8 cellular contexts compared by ENCODE assay signal in the genomic region with DNA sequence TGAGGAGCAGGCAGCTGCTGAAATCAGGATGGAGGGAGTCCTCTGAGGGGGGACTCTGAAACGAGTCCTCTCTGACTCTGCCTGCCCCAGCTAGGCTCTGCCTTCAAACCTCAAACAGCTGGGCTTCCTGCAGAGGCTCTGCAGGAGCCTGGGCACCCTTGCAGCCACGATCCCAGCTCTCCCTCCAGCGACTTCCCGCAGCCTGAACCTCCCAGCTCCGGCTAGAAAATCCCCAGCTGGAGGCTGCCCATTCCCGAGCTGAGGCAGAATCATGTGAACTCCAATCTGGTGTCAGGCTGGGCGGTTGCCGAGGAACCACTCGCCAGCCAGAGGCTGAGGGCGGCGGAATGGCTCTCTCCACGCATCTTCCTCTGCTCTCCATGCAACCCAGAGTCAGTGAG. TPM values are rescaled to one million over a fixed set of nuclear protein-coding genes. Genes with fewer than 3 reads are reported as not detected.
DNase-seq lines count a peak whose midpoint lies in the region; ATAC-seq and TF ChIP-seq lines count a peak whose summit lies in the region.

A gene with protein sequence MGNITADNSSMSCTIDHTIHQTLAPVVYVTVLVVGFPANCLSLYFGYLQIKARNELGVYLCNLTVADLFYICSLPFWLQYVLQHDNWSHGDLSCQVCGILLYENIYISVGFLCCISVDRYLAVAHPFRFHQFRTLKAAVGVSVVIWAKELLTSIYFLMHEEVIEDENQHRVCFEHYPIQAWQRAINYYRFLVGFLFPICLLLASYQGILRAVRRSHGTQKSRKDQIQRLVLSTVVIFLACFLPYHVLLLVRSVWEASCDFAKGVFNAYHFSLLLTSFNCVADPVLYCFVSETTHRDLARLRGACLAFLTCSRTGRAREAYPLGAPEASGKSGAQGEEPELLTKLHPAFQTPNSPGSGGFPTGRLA (minus strand): TSS at position 204 of the 401 bp plus-strand sequence. CDS start 9,654 bp downstream, outside the sequence.

- H3K4me1 ChIP-seq in GM23248 (ENCODE audit: insufficient read depth): peaks cover 25% of the 10 kb centered on the region
- no peaks in the 10 kb centered on the region for H3K4me1 ChIP-seq in endocrine pancreas (ENCODE audit: control insufficient read depth, insufficient read depth, low read length)
- H3K4me1 ChIP-seq in mucosa of descending colon (ENCODE audit: low read depth): peaks cover 5% of the 10 kb centered on the region

- CTCF ChIA-PET in AG04449 (lab: Yijun Ruan, JAX): interaction anchor here (1.0 to 1.6 kb wide), 5 partner anchors 22 to 342 kb away, joined by 3 to 6 read pairs (median 3); no protein-coding TSS in a partner anchor

- peak; percentile 87 for ATAC-seq in SK-N-SH treated with all-trans-retinoic acid at 6 μM for 48 hours
- ATAC-seq in mucosa of descending colon: peak; percentile 47
- ATAC-seq in GM18909 (IDR thresholded peaks at IDR 0.05; ENCODE audit: poor library complexity, unreplicated experiment): no peak
- no peak for ATAC-seq in HG03135 (IDR thresholded peaks at IDR 0.05; ENCODE audit: unreplicated experiment)
- no peak for ATAC-seq in GM21447 (IDR thresholded peaks at IDR 0.05; ENCODE audit: unreplicated experiment)

- no peaks in the 10 kb centered on the region for H3K36me3 ChIP-seq in GM23248 (ENCODE audit: low read depth)
- H3K36me3 ChIP-seq in endocrine pancreas (ENCODE audit: control insufficient read depth, insufficient read depth, low read length): no peaks in the 10 kb centered on the region
- H3K36me3 ChIP-seq in mucosa of descending colon (ENCODE audit: low read depth): no peaks in the 10 kb centered on the region

- DNase-seq in AG04449 (ENCODE audit: low read depth, low spot score) (peak; percentile 28), GM23248 (peak; percentile 92), mucosa of descending colon (peak; percentile 50 to 68 (median 52))

- POLR2A ChIA-PET in AG04449 (lab: Yijun Ruan, JAX): interaction anchor here (0.5 to 2.2 kb wide), 3 partner anchors 9 to 15 kb away, joined by 3 to 7 read pairs (median 3); no protein-coding TSS in a partner anchor

- no peaks in the 10 kb centered on the region for H4K20me1 ChIP-seq in GM23248 (ENCODE audit: insufficient read depth)

- peak within 1 kb of the TSS; percentile 30 for H3K4me3 ChIP-seq in AG04449 (ENCODE audit: low read depth, low read length)
- H3K4me3 ChIP-seq in GM23248: peak within 1 kb of the TSS; percentile 70
- no peak within 1 kb of the TSS for H3K4me3 ChIP-seq in endocrine pancreas (ENCODE audit: control insufficient read depth, insufficient read depth, low read length)
- H3K4me3 ChIP-seq in mucosa of descending colon: no peak within 1 kb of the TSS

- no peaks in the 10 kb centered on the region for H3K9me2 ChIP-seq in GM23248 (ENCODE audit: insufficient read depth)

- H2AFZ ChIP-seq in GM23248: peak within 1 kb of the TSS; percentile 47

- intact Hi-C loops in mucosa of descending colon (cut with DNase I, micrococcal nuclease): no loop called here

- H3K9me3 ChIP-seq in GM23248 (ENCODE audit: low read depth) (no peaks in the 10 kb centered on the region), endocrine pancreas (ENCODE audit: control insufficient read depth, low read length) (no peaks in the 10 kb centered on the region), mucosa of descending colon (no peaks in the 10 kb centered on the region)

- H3F3A ChIP-seq in GM23248 (ENCODE audit: insufficient read depth): peaks cover 27% of the 10 kb centered on the region

- in situ Hi-C loops in GM23248 (cut with MboI): no loop called here

- peak within 1 kb of the TSS; percentile 98 for H3K27ac ChIP-seq in GM23248

- peak within 1 kb of the TSS; percentile 87 for H3K4me2 ChIP-seq in GM23248 (ENCODE audit: unreplicated experiment)

- WGBS in GM23248 (ENCODE audit: low coverage in 1 of 2, low lambda C conversion rate in 2 of 2, missing lambda C conversion rate in 2 of 2), 2 experiments: 2 to 4% methylated on average over 12 of the region's 12 CpGs

- H3K27me3 ChIP-seq in GM23248 (replicated peaks; ENCODE audit: insufficient read depth) (no peaks in the 10 kb centered on the region), endocrine pancreas (ENCODE audit: control insufficient read depth, insufficient read depth, low read length) (no peaks in the 10 kb centered on the region)

- H3K79me2 ChIP-seq in GM23248 (ENCODE audit: insufficient read depth): peaks cover 28% of the 10 kb centered on the region

- TF ChIP-seq CTCF in AG04449 (IDR thresholded peaks at IDR 0.05; ENCODE audit: insufficient read depth, low read length, missing control alignments) (no peak), mucosa of descending colon (IDR thresholded peaks at IDR 0.05) (no peak)

- H3K9ac ChIP-seq in GM23248 (peak within 1 kb of the TSS; percentile 86), endocrine pancreas (ENCODE audit: control insufficient read depth, insufficient read depth, low read length) (peak within 1 kb of the TSS; percentile 45)

TF ChIP-seq in SK-N-SH treated with all-trans-retinoic acid at 6 μM for 48 hours, 23 proteins besides CTCF, POLR2A, EP300 and RAD21:
- TF ChIP-seq ZNF565 (CRISPR knock-in tag; conservative IDR thresholded peaks at IDR 0.05; ENCODE audit: low read depth): no peak
- no peak for TF ChIP-seq ESRRG (CRISPR knock-in tag; IDR thresholded peaks at IDR 0.05)
- no peak for TF ChIP-seq PPARA (CRISPR knock-in tag; IDR thresholded peaks at IDR 0.05; ENCODE audit: borderline replicate concordance)

RNA-seq across cellular contexts. Expression of the gene that starts here (rescaled TPM):
- total RNA-seq in GM23248 (2014; rRNA removed; shearing (Covaris generic)): 8.6 and 10.6 TPM in 2 replicates
- 5.1 and 5.7 TPM in 2 replicates for polyA plus RNA-seq in GM23248 (2016; fragmentation: Nextera tagmentation; extraction: Ambion mirVana)
- 1 to 10 TPM; 1.4 to 2.4 (median 2.3) TPM for total RNA-seq in mucosa of descending colon

Comparison
In these comparisons a context has a peak if more than half of its experiments do, and no peak if none do; other contexts are left out.
1. DNase-seq: peak in every context shown above with its lines; median percentile 92 in GM23248; 52 in mucosa of descending colon; 28 in AG04449.
2. H3K4me3 ChIP-seq: peak in AG04449 (single experiment) and GM23248 (single experiment); none in endocrine pancreas (single experiment) and mucosa of descending colon (single experiment).
3. ATAC-seq: peak in SK-N-SH treated with all-trans-retinoic acid at 6 μM for 48 hours (single experiment) and mucosa of descending colon (single experiment); none in GM18909 (single experiment), HG03135 (single experiment) and GM21447 (single experiment).